ENCODE assay signal across 8 cellular contexts in the genomic region with DNA sequence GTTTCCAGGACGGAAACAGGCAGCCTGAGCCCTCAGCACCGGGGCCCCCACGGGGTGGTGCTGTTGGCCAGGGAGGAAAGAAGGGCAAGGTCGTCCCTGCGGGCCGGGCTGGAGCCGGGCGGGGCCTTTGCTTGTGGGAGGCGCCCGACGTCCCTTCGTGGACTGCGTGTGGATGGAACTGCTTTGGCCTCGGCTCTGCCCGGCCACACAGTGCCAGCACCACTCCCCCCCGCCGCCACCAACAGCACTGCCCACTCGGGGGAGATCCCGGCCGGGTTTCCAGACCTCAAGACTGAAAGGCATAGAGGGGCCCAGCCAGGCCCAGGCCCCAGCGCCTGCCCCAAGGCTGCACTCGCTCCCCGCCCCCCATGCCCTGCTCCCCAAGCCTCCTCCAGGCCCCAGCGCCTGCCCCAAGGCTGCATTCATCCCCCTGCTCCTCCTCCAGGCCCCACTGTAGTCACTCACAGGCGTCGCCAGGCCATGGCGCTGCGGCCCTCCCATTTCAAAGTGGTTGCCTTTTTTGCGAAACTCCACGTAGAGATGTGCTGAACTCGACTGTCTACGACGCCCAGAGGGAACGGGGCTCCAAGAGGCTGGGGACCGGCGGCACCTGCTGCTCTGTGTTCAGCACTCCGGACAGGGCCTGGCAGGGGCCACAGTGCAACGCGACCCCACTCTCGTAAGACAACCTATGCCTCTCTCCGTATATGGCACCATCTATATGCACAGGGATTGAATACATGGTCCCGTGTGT. TPM values are rescaled to one million over a fixed set of nuclear protein-coding genes. Genes with fewer than 3 reads are reported as not detected.
DNase-seq lines count a peak whose midpoint lies in the region; ATAC-seq and TF ChIP-seq lines count a peak whose summit lies in the region.

No MANE protein-coding gene starts in this region.

- H3K36me3 Mint-ChIP-seq in mesothelial cell of epicardium, result no peaks in the 10 kb centered on the region

- no peaks in the 10 kb centered on the region for H3K9me3 Mint-ChIP-seq in mesothelial cell of epicardium

- H3K4me1 Mint-ChIP-seq in mesothelial cell of epicardium, result peaks cover 2% of the 10 kb centered on the region

- H3K27me3 Mint-ChIP-seq in mesothelial cell of epicardium (ENCODE audit: low read depth), result no peaks in the 10 kb centered on the region

- DNase-seq in DMS53 (lab: John Stamatoyannopoulos, UW), result peak; percentile 77
- peak; percentile 75 to 89 for DNase-seq in NCI-H187 (lab: John Stamatoyannopoulos, UW)
- DNase-seq in activated CD4-positive, alpha-beta T cell treated with anti-CD3 and anti-CD28 coated beads, Interleukin-2, amount 50 U/mL, for 24 hours (ENCODE audit: low read depth in 1 of 2, low spot score in 1 of 2), result peak; percentile 27 to 30
- peak; percentile 92 for DNase-seq in epidermal melanocyte (ENCODE audit: insufficient read length, low spot score)
- peak in 1 of 2 experiments; percentile 62 for DNase-seq in mesothelial cell of epicardium (ENCODE audit: low spot score in 2 of 2, unreplicated experiment in 2 of 2)
- DNase-seq in stimulated activated CD8-positive, alpha-beta memory T cell treated with anti-CD3 and anti-CD28 coated beads, Interleukin-7, amount 100 ng/mL, for 24 hours (ENCODE audit: low read depth), result peak; percentile 12

- H3K4me3 Mint-ChIP-seq in mesothelial cell of epicardium, result no peak overlapping the region

- peak; percentile 21 for TF ChIP-seq CTCF in mesothelial cell of epicardium (IDR thresholded peaks at IDR 0.05; ENCODE audit: unreplicated experiment)

- ATAC-seq in GM21723 (IDR thresholded peaks at IDR 0.05; ENCODE audit: unreplicated experiment) (peak; percentile 90), HG02970 (IDR thresholded peaks at IDR 0.05; ENCODE audit: low FRiP score, unreplicated experiment) (no peak)

- H3K27ac Mint-ChIP-seq in mesothelial cell of epicardium, result no peak overlapping the region

RNA-seq across cellular contexts. Expression of gene C13orf46, which starts 22.5 kb away (rescaled TPM):
- 0.54 to 1.8 TPM (median 0.57 TPM) in 3 replicates for total RNA-seq in mesothelial cell of epicardium
